ENCODE assay signal across 15 cellular contexts in the genomic region with DNA sequence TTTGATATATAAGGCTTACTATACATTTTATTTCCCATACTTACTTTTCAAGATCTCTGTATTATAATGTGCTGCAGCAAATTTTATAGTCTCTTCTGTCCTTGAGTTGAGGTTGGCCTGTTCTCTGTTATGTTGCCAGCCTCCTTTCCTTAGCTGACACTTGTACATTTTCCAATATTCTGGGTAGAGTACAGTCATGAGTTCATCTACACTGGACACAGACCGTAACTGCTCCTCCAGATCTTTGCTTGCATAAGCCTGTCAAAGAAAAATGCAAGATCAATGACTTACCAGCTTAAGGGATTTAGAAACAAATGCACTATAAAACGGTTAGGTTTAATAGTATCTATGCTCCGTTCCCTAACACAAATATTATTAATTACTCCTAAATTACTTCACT.
A peak's percentile ranks its signal among the peaks of the same experiment; 100 is the strongest.
DNase-seq lines count a peak whose midpoint lies in the region; TF ChIP-seq lines count a peak whose summit lies in the region.
"Had no signal": no experiment of that assay in that cellular context is flagged by ENCODE, and none has a peak within 500 bp of the region (broad histone marks: within the 10 kb centered on the region; RNA-seq: fewer than 3 reads in every experiment).

No MANE protein-coding gene starts in this region.

- no peak overlapping the region for H2BK120ac ChIP-seq in mesenchymal stem cell (ENCODE audit: low read depth, low read length)

- H3K9ac ChIP-seq in SK-N-SH (no peak overlapping the region), fibroblast of lung (ENCODE audit: insufficient read depth, low read length) (no peak overlapping the region), mesenchymal stem cell (ENCODE audit: low read length) (no peak overlapping the region)

- H2BK12ac ChIP-seq in mesenchymal stem cell (ENCODE audit: low read length in 2 of 2), result no peak overlapping the region

- H3K4me2 ChIP-seq in SK-N-SH (no peak overlapping the region), fibroblast of lung (ENCODE audit: extremely low read depth, insufficient read depth, low read length) (no peak overlapping the region), mesenchymal stem cell (ENCODE audit: low read length, poor library complexity, severe bottlenecking) (no peak overlapping the region)

- H4K20me1 ChIP-seq in SK-N-SH (ENCODE audit: insufficient read depth), result peaks cover 86% of the 10 kb centered on the region
- H4K20me1 ChIP-seq in fibroblast of lung (ENCODE audit: control insufficient read depth, extremely low read depth, insufficient read depth, low read length), result no peaks in the 10 kb centered on the region

- H3K9me2 ChIP-seq in SK-N-SH, result no peaks in the 10 kb centered on the region

- H3K36me3 ChIP-seq in SK-N-SH (replicated peaks in 1 of 2; ENCODE audit: control insufficient read depth in 1 of 2, insufficient read depth in 2 of 2, low read length in 1 of 2), result peaks cover 2 to 79% of the 10 kb centered on the region in 2 experiments
- H3K36me3 ChIP-seq in fibroblast of lung (ENCODE audit: control insufficient read depth, insufficient read depth, low read length), result peaks cover 2% of the 10 kb centered on the region
- H3K36me3 ChIP-seq in esophagus muscularis mucosa, result no peaks in the 10 kb centered on the region
- H3K36me3 ChIP-seq in mesenchymal stem cell (ENCODE audit: control insufficient read depth in 1 of 2, insufficient read depth in 2 of 2, low read depth in 1 of 2, low read length in 2 of 2), result peaks cover 0 to 32% of the 10 kb centered on the region in 2 experiments
- H3K36me3 ChIP-seq: HAP-1 had no signal

- no peak overlapping the region for H2AK5ac ChIP-seq in mesenchymal stem cell (ENCODE audit: low read length, severe bottlenecking)

- TF ChIP-seq RAD21 in SK-N-SH (IDR thresholded peaks at IDR 0.05; ENCODE audit: low read length), result no peak

- DNase-seq in AG10803 (ENCODE audit: low read depth) (peak; percentile 60), SK-N-SH (no peak), fibroblast of lung (ENCODE audit: low read depth in 2 of 2) (peak; percentile 61 to 73), iris pigment epithelial cell (ENCODE audit: low read depth) (peak; percentile 76), esophagus muscularis mucosa (ENCODE audit: extremely low spot score) (no peak), ureter (ENCODE audit: low spot score) (no peak), mesenchymal stem cell (no peak)
- no peak for DNase-seq in effector CD8-positive, alpha-beta T cell (lab: John Stamatoyannopoulos, UW)
- DNase-seq: ACHN; C1 segment of cervical spinal cord; Calu3; CD4-positive, alpha-beta T cell; DMS 273 treated with DMSO at 0.1 percent for 48 hours had no signal

- POLR2A ChIA-PET in SK-N-SH (lab: Yijun Ruan, JAX), result no interaction called here

- H2AFZ ChIP-seq in SK-N-SH (ENCODE audit: low read depth), result no peak overlapping the region
- H2AFZ ChIP-seq in fibroblast of lung (ENCODE audit: low read length), result no peak overlapping the region
- H2AFZ ChIP-seq in mesenchymal stem cell (ENCODE audit: low read depth, low read length), result no peak overlapping the region

- H3K4me3 ChIP-seq in AG10803 (ENCODE audit: low read length) (no peak overlapping the region), SK-N-SH (ENCODE audit: low read depth in 2 of 2, low read length in 1 of 2) (no peak overlapping the region), fibroblast of lung (replicated peaks in 1 of 4; ENCODE audit: control extremely low read depth in 1 of 4, insufficient read depth in 1 of 4, low read depth in 3 of 4, low read length in 4 of 4) (no peak overlapping the region), esophagus muscularis mucosa (no peak overlapping the region), mesenchymal stem cell (ENCODE audit: insufficient read depth in 1 of 2, low read depth in 1 of 2, low read length in 2 of 2) (no peak overlapping the region)
- H3K4me3 ChIP-seq: HAP-1 had no signal

- TF ChIP-seq EP300 in SK-N-SH (IDR thresholded peaks at IDR 0.05; ENCODE audit: borderline replicate concordance in 1 of 2, low read depth in 1 of 2, low read length in 1 of 2) (no peak), esophagus muscularis mucosa (IDR thresholded peaks at IDR 0.05) (no peak)

- H3K27me3 ChIP-seq in SK-N-SH (ENCODE audit: insufficient read depth), result no peaks in the 10 kb centered on the region
- no peaks in the 10 kb centered on the region for H3K27me3 ChIP-seq in fibroblast of lung (ENCODE audit: control insufficient read depth, insufficient read depth, low read length)
- no peaks in the 10 kb centered on the region for H3K27me3 ChIP-seq in esophagus muscularis mucosa
- H3K27me3 ChIP-seq in mesenchymal stem cell (ENCODE audit: control insufficient read depth in 1 of 2, insufficient read depth in 1 of 2, low read length in 2 of 2), result no peaks in the 10 kb centered on the region

- no peak overlapping the region for H4K91ac ChIP-seq in mesenchymal stem cell (ENCODE audit: low read length)

- H3K27ac ChIP-seq in SK-N-SH (ENCODE audit: low read depth in 2 of 2, low read length in 1 of 2) (peak overlapping the region in 1 of 2 experiments; percentile 25; a peak in 2 of 4 replicates), fibroblast of lung (ENCODE audit: insufficient read depth, low read length) (no peak overlapping the region), esophagus muscularis mucosa (replicated peaks in 1 of 4) (peak overlapping the region in 2 of 4 donors; percentile 3 to 7), mesenchymal stem cell (ENCODE audit: low read length, poor library complexity, severe bottlenecking) (no peak overlapping the region)
- H3K27ac ChIP-seq: HL-60 had no signal

- H3K9me3 ChIP-seq in SK-N-SH (no peaks in the 10 kb centered on the region), fibroblast of lung (ENCODE audit: control insufficient read depth, insufficient read depth, low read depth, low read length) (no peaks in the 10 kb centered on the region), esophagus muscularis mucosa (no peaks in the 10 kb centered on the region), mesenchymal stem cell (ENCODE audit: control insufficient read depth, low read length) (no peaks in the 10 kb centered on the region)
- H3K9me3 ChIP-seq: HAP-1 had no signal

- H3K79me2 ChIP-seq in SK-N-SH (ENCODE audit: insufficient read depth) (peaks cover 100% of the 10 kb centered on the region), fibroblast of lung (ENCODE audit: control insufficient read depth, insufficient read depth, low read length) (peaks cover 79% of the 10 kb centered on the region)

- no peak for TF ChIP-seq POLR2A in esophagus muscularis mucosa (IDR thresholded peaks at IDR 0.05; ENCODE audit: low read depth)

- WGBS in SK-N-SH (ENCODE audit: low lambda C conversion rate), result 58% methylated on average over 3 of the region's 3 CpGs
- 50% methylated on average over 3 of the region's 3 CpGs for WGBS in esophagus muscularis mucosa
- WGBS in mesenchymal stem cell, result 83% methylated on average over 1 of the region's 3 CpGs

- H2BK15ac ChIP-seq in mesenchymal stem cell (ENCODE audit: low read depth, poor library complexity, severe bottlenecking), result no peak overlapping the region

- H3K4me1 ChIP-seq in SK-N-SH (ENCODE audit: control insufficient read depth in 1 of 2, insufficient read depth in 2 of 2, low read depth in 1 of 2, low read length in 1 of 2) (peaks cover 2 to 33% of the 10 kb centered on the region in 2 experiments; a peak in 3 of 4 replicates), fibroblast of lung (ENCODE audit: control insufficient read depth, extremely low read depth, insufficient read depth, low read length) (peaks cover 4% of the 10 kb centered on the region), esophagus muscularis mucosa (peaks cover 0 to 64% (median 52%) of the 10 kb centered on the region in 4 donors), mesenchymal stem cell (ENCODE audit: control insufficient read depth, insufficient read depth, low read depth, low read length) (peaks cover 1% of the 10 kb centered on the region)

- TF ChIP-seq CTCF in AG10803 (conservative IDR thresholded peaks at IDR 0.05; ENCODE audit: low read length) (no peak), SK-N-SH (IDR thresholded peaks at IDR 0.05) (no peak), fibroblast of lung (conservative IDR thresholded peaks at IDR 0.05 in 1 of 2, IDR thresholded peaks at IDR 0.05 in 1 of 2; ENCODE audit: low read depth in 1 of 2, low read length in 2 of 2) (no peak), esophagus muscularis mucosa (IDR thresholded peaks at IDR 0.05) (no peak)

- H3F3A ChIP-seq in SK-N-SH (replicated peaks; ENCODE audit: insufficient read depth), result peaks cover 40% of the 10 kb centered on the region

- no peak overlapping the region for H3K23ac ChIP-seq in mesenchymal stem cell (ENCODE audit: low read length in 2 of 2)

- no peak overlapping the region for H3K14ac ChIP-seq in mesenchymal stem cell (ENCODE audit: low read length in 2 of 2)

- no peak overlapping the region for H4K8ac ChIP-seq in mesenchymal stem cell (ENCODE audit: low read length)

- CTCF ChIA-PET in SK-N-SH (lab: Yijun Ruan, JAX), result interaction anchor here (1.2 kb wide), 1 partner anchor 318 kb away, joined by 3 read pairs; no protein-coding TSS in a partner anchor

- no peak overlapping the region for H3K4ac ChIP-seq in mesenchymal stem cell (ENCODE audit: low read depth in 1 of 2, low read length in 2 of 2)

- H2BK5ac ChIP-seq in mesenchymal stem cell (ENCODE audit: low read depth, low read length, poor library complexity, severe bottlenecking), result no peak overlapping the region

- no peak overlapping the region for H3K18ac ChIP-seq in mesenchymal stem cell (ENCODE audit: low read depth in 1 of 2, low read length in 2 of 2)

- intact Hi-C loops in esophagus muscularis mucosa (cut with DNase I), result no loop called here

- H3K79me1 ChIP-seq in mesenchymal stem cell (replicated peaks; ENCODE audit: low read length, poor library complexity, severe bottlenecking), result peaks cover 13% of the 10 kb centered on the region

TF ChIP-seq in SK-N-SH, 30 proteins besides CTCF, POLR2A, EP300 and RAD21 (continues in another document):
- 0 out of 2 replicates have a peak, but pooled peaks have one; percentile 11 for TF ChIP-seq TCF12 (IDR thresholded peaks at IDR 0.05)
- no peak for TF ChIP-seq FOXM1 (IDR thresholded peaks at IDR 0.05; ENCODE audit: low read depth)
- TF ChIP-seq EZH2phosphoT487 (IDR thresholded peaks at IDR 0.05; ENCODE audit: borderline replicate concordance, low read depth), result no peak
- no peak for TF ChIP-seq GABPA (IDR thresholded peaks at IDR 0.05; ENCODE audit: low read depth)
- no peak for TF ChIP-seq RCOR1 (IDR thresholded peaks at IDR 0.05; ENCODE audit: low read length)
- no peak for TF ChIP-seq NFIC (IDR thresholded peaks at IDR 0.05; ENCODE audit: borderline replicate concordance)
- TF ChIP-seq NRF1 (IDR thresholded peaks at IDR 0.05; ENCODE audit: low read depth, low read length), result no peak

Comparison
In these comparisons a context has a peak if more than half of its experiments do, and no peak if none do; other contexts are left out.
1. DNase-seq: peak in AG10803 (single experiment), fibroblast of lung (2 of 2) and iris pigment epithelial cell (single experiment); none in SK-N-SH (single experiment), esophagus muscularis mucosa (single experiment), ureter (single experiment), mesenchymal stem cell (single experiment) and effector CD8-positive, alpha-beta T cell (single experiment).